ENCODE assay signal across 1 cellular context in genomic region chr17:7296189-7296861, GRCh38.
TF ChIP-seq lines count a peak whose summit lies in the region.

No MANE protein-coding gene starts in this region.

TF ChIP-seq in GM23338, 12 proteins besides CTCF, POLR2A, EP300 and RAD21 (continued from another document):
- TF ChIP-seq ETS1 (IDR thresholded peaks at IDR 0.05) (0 out of 2 replicates have a peak, but pooled peaks have one; percentile 28), REST (IDR thresholded peaks at IDR 0.05; ENCODE audit: unreplicated experiment) (no peak)
